ENCODE assay signal across 12 cellular contexts in genomic region chr6:63899550-63899949, GRCh38.
DNase-seq lines count a peak whose midpoint lies in the region; ATAC-seq and TF ChIP-seq lines count a peak whose summit lies in the region.
"Had no signal": no experiment of that assay in that cellular context is flagged by ENCODE, and none has a peak within 500 bp of the region (broad histone marks: within the 10 kb centered on the region; RNA-seq: fewer than 3 reads in every experiment).

No MANE protein-coding gene starts in this region.

- H2BK20ac ChIP-seq in IMR-90 (ENCODE audit: low read depth, low read length): peak overlapping the region; percentile 92

- intact Hi-C loops in IMR-90 (cut with micrococcal nuclease): loop anchor here (5.0 kb wide), 1 partner anchor 82 kb away; no protein-coding TSS in a partner anchor

- H4K8ac ChIP-seq in IMR-90 (ENCODE audit: low read depth in 2 of 2, low read length in 2 of 2): peak overlapping the region; percentile 29 to 74; a peak in 2 of 4 replicates

- BruUV-seq in IMR-90 (replicated peaks; lab: Mats Ljungman, UMichigan): no TSS peak

- peak overlapping the region; percentile 92 for H2BK5ac ChIP-seq in IMR-90 (ENCODE audit: low read depth, low read length, poor library complexity, severe bottlenecking)

- H3K36me3 ChIP-seq in IMR-90 (ENCODE audit: control insufficient read depth, insufficient read depth, low read length) (no peaks in the 10 kb centered on the region), smooth muscle cell (ENCODE audit: low read depth) (no peaks in the 10 kb centered on the region)

- no peak overlapping the region for H2AFZ ChIP-seq in IMR-90 (replicated peaks; ENCODE audit: low read length, poor library complexity)
- H2AFZ ChIP-seq in smooth muscle cell (ENCODE audit: low read depth): no peak overlapping the region

- 0 out of 2 replicates have a peak overlapping the region, but pooled peaks have one; percentile 60 for H3K4ac ChIP-seq in IMR-90 (ENCODE audit: low read depth, low read length)

- H2BK15ac ChIP-seq in IMR-90 (ENCODE audit: low read depth, low read length): peak overlapping the region; percentile 59; the same call in 2 of the 3 replicates

- H3K79me2 ChIP-seq in smooth muscle cell (ENCODE audit: low read depth): no peaks in the 10 kb centered on the region

- H3F3A ChIP-seq in smooth muscle cell (ENCODE audit: low read depth): peaks cover 31% of the 10 kb centered on the region

- TF ChIP-seq CTCF in IMR-90 (conservative IDR thresholded peaks at IDR 0.05; ENCODE audit: low read depth, low read length): no peak
- TF ChIP-seq CTCF in RWPE1 (conservative IDR thresholded peaks at IDR 0.05; ENCODE audit: low read depth): no peak
- no peak for TF ChIP-seq CTCF in fibroblast of villous mesenchyme (IDR thresholded peaks at IDR 0.05; ENCODE audit: insufficient read depth, low read depth, low read length)
- no peak for TF ChIP-seq CTCF in smooth muscle cell (IDR thresholded peaks at IDR 0.05; ENCODE audit: borderline replicate concordance, insufficient read depth, poor library complexity, severe bottlenecking)

- no peak overlapping the region; the same call in 1 of the 2 replicates for H2AK5ac ChIP-seq in IMR-90 (ENCODE audit: low read depth, low read length)

- CTCF ChIA-PET in IMR-90 (lab: Yijun Ruan, JAX) (no interaction called here), RWPE1 (lab: Yijun Ruan, JAX) (no interaction called here)

- in situ Hi-C loops in IMR-90 (cut with MboI; ENCODE audit: low sequenced_read_pairs): no loop called here

- TF ChIP-seq POLR2A in IMR-90 (IDR thresholded peaks at IDR 0.05; ENCODE audit: low read depth, low read length): no peak

- H3K27ac ChIP-seq in IMR-90 (ENCODE audit: insufficient read depth, low read length): no peak overlapping the region
- no peak overlapping the region for H3K27ac ChIP-seq in RWPE1
- H3K27ac ChIP-seq in smooth muscle cell (ENCODE audit: low read depth): peak overlapping the region; percentile 89

- H4K20me1 ChIP-seq in IMR-90 (ENCODE audit: insufficient read depth, low read length) (no peaks in the 10 kb centered on the region; the same call in 1 of the 2 replicates), smooth muscle cell (ENCODE audit: low read depth) (no peaks in the 10 kb centered on the region)

- peak overlapping the region; percentile 70 for H3K14ac ChIP-seq in IMR-90 (replicated peaks; ENCODE audit: low read depth, low read length)

- H3K18ac ChIP-seq in IMR-90 (ENCODE audit: low read depth, low read length): peak overlapping the region; percentile 59; the same call in 1 of the 2 replicates

- H3K4me3 ChIP-seq in IMR-90 (ENCODE audit: insufficient read depth, low read depth, low read length): no peak overlapping the region
- H3K4me3 ChIP-seq in fibroblast of villous mesenchyme (ENCODE audit: low read depth, low read length): no peak overlapping the region
- no peak overlapping the region for H3K4me3 ChIP-seq in smooth muscle cell

- dilution Hi-C loops in IMR-90 (cut with HindIII; ENCODE audit: low sequenced_read_pairs, unreplicated experiment): no loop called here

- H2BK120ac ChIP-seq in IMR-90 (ENCODE audit: low read depth, low read length): peak overlapping the region; percentile 76; the same call in 1 of the 2 replicates

- H3K79me1 ChIP-seq in IMR-90 (ENCODE audit: low read depth in 1 of 2, low read length in 2 of 2): no peaks in the 10 kb centered on the region

- H3K4me2 ChIP-seq in IMR-90 (ENCODE audit: low read depth, low read length) (peak overlapping the region; percentile 61; the same call in 1 of the 2 replicates), smooth muscle cell (peak overlapping the region; percentile 2)

- no peaks in the 10 kb centered on the region for H3K9me3 ChIP-seq in IMR-90 (ENCODE audit: control insufficient read depth, insufficient read depth, low read length)
- no peaks in the 10 kb centered on the region for H3K9me3 ChIP-seq in smooth muscle cell (replicated peaks; ENCODE audit: low read depth)

- no peak overlapping the region for H3K56ac ChIP-seq in IMR-90 (ENCODE audit: extremely low read depth, insufficient read depth, low read length)

- 0 out of 2 replicates have a peak, but pooled peaks cover 6% of the 10 kb centered on the region for H3K9me1 ChIP-seq in IMR-90 (ENCODE audit: insufficient read depth, low read length)

- H3K9ac ChIP-seq in IMR-90 (ENCODE audit: low read depth, low read length): no peak overlapping the region
- no peak overlapping the region for H3K9ac ChIP-seq in smooth muscle cell (ENCODE audit: low read depth)

- DNase-seq in IMR-90 (peak; percentile 68), RWPE1 (ENCODE audit: low spot score) (peak; percentile 76), fibroblast of villous mesenchyme (ENCODE audit: low read depth) (peak; percentile 81), smooth muscle cell (lab: John Stamatoyannopoulos, UW; ENCODE audit: unreplicated experiment) (no peak), T-helper 9 cell (no peak), AG20443 (ENCODE audit: low spot score) (no peak), DMS153 (lab: John Stamatoyannopoulos, UW) (no peak)
- DNase-seq: activated CD4-positive, alpha-beta memory T cell treated with anti-CD3 and anti-CD28 coated beads, Interleukin-2, amount 10 ng/mL, durations not matched to agents 7 days and 5 days; amygdala; EL; naive B cell; NCI-H345 had no signal

- 0 out of 2 replicates have a peak overlapping the region, but pooled peaks have one; percentile 6 for H3K23ac ChIP-seq in IMR-90 (ENCODE audit: low read depth, low read length)

- no peak for TF ChIP-seq RAD21 in IMR-90 (IDR thresholded peaks at IDR 0.05; ENCODE audit: low read length)

- POLR2A ChIA-PET in IMR-90 (lab: Charles Lee; ENCODE audit: unreplicated experiment) (no interaction called here), RWPE1 (lab: Yijun Ruan, JAX; ENCODE audit: low non-redundant PET) (no interaction called here)

- peak overlapping the region; percentile 65; the same call in 1 of the 2 replicates for H4K5ac ChIP-seq in IMR-90 (ENCODE audit: low read depth, low read length)

- no peak overlapping the region for H2AK9ac ChIP-seq in IMR-90 (replicated peaks; ENCODE audit: low read depth, low read length, poor library complexity)

- ATAC-seq in IMR-90 (ENCODE audit: low read depth): peak; percentile 71

- H4K91ac ChIP-seq in IMR-90 (ENCODE audit: insufficient read depth, low read depth, low read length): 0 out of 2 replicates have a peak overlapping the region, but pooled peaks have one; percentile 14

- H3K4me1 ChIP-seq in IMR-90 (ENCODE audit: control insufficient read depth, insufficient read depth, low read length) (peaks cover 10% of the 10 kb centered on the region), smooth muscle cell (ENCODE audit: low read depth) (peaks cover 9% of the 10 kb centered on the region)

- H3K27me3 ChIP-seq in IMR-90 (ENCODE audit: control insufficient read depth, insufficient read depth, low read length) (no peaks in the 10 kb centered on the region), smooth muscle cell (ENCODE audit: low read depth) (no peaks in the 10 kb centered on the region)

TF ChIP-seq in IMR-90, 13 proteins besides CTCF, POLR2A, EP300 and RAD21:
- TF ChIP-seq SMC3 (IDR thresholded peaks at IDR 0.05; ENCODE audit: low read depth, low read length): no peak
- TF ChIP-seq CEBPB (IDR thresholded peaks at IDR 0.05; ENCODE audit: low read depth, low read length): peak; percentile 78
- TF ChIP-seq MAFK (IDR thresholded peaks at IDR 0.05; ENCODE audit: low read depth, low read length): no peak

Comparison
In these comparisons a context has a peak if more than half of its experiments do, and no peak if none do; other contexts are left out.
1. DNase-seq: peak in IMR-90 (single experiment), RWPE1 (single experiment) and fibroblast of villous mesenchyme (single experiment); none in smooth muscle cell (single experiment), T-helper 9 cell (single experiment), AG20443 (single experiment) and DMS153 (single experiment).